12 cellular contexts compared by ENCODE assay signal in the genomic region with DNA sequence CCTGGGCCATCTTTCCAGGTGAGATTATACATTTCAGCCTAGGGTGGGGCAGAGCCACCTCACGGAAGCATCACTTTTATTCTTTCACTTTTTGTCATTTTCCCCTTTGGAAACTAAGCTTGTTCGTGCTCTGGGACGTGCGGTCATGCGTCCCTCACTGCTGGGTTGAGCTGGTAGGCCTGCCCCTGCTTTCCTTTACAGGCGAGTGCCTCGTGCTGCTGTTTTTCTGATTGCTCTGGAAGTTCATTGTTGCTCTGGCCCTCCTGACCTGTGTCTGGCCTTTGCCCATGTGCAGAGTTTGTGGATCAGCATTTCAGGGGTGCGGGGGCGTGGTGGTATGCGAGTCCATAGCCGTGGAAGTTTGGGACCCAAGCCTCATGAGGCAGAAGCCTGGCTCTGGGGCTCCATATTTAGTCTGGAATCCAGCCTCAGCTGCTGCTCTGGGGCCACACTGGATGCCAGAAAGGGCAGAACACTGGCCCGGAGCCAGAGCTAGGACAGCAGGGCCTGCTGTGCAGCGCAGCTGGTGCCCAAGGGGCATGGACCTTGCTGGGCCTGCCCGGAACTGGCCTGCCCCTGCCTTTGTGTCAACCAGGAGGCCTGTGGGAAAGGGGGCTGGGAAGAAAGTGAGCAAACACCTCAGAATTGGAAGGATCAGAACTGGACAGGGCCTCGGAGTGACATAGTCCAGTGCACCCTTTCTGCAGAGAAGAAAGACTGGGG. TPM values are rescaled to one million over a fixed set of nuclear protein-coding genes. Genes with fewer than 3 reads are reported as not detected.
DNase-seq lines count a peak whose midpoint lies in the region; ATAC-seq and TF ChIP-seq lines count a peak whose summit lies in the region.
"Had no signal": no experiment of that assay in that cellular context is flagged by ENCODE, and none has a peak within 500 bp of the region (broad histone marks: within the 10 kb centered on the region; RNA-seq: fewer than 3 reads in every experiment).

No MANE protein-coding gene starts in this region.

- no peak for TF ChIP-seq CTCF in osteocyte (IDR thresholded peaks at IDR 0.05)

- peak overlapping the region; percentile 85 for H3K27ac Mint-ChIP-seq in osteocyte (ENCODE audit: unreplicated experiment)
- H3K27ac Mint-ChIP-seq: activated T-helper 1 cell treated with anti-CD3 and anti-CD28 coated beads, Interleukin-12 subunit alpha, Interleukin-12 subunit beta, Interleukin-2, Interleukin-4 antibody, amounts not matched to agents 30 ng/mL and 10 ng/mL and 1 ng/mL, durations not matched to agents 14 hours and 24 hours and 36 hours had no signal

- no peak overlapping the region for H3K4me3 Mint-ChIP-seq in osteocyte (ENCODE audit: unreplicated experiment)
- H3K4me3 Mint-ChIP-seq: activated T-helper 1 cell treated with anti-CD3 and anti-CD28 coated beads, Interleukin-12 subunit alpha, Interleukin-12 subunit beta, Interleukin-2, Interleukin-4 antibody, amounts not matched to agents 30 ng/mL and 10 ng/mL and 1 ng/mL, durations not matched to agents 14 hours and 24 hours and 36 hours had no signal

- DNase-seq in A172 (ENCODE audit: low spot score) (peak; percentile 16), left cardiac atrium (peak; percentile 73), osteocyte (ENCODE audit: extremely low spot score, unreplicated experiment) (no peak)
- DNase-seq in activated CD4-positive, alpha-beta T cell treated with anti-CD3 and anti-CD28 coated beads for 4 hours = no peak
- no peak for DNase-seq in stimulated activated CD4-positive, alpha-beta T cell treated with anti-CD3 and anti-CD28 coated beads, Interleukin-4, amount 100 ng/mL, for 1 hour
- DNase-seq: colonic mucosa, NCI-H1436 treated with DMSO at 0.1 percent for 48 hours, OCI-M1 had no signal

- no peaks in the 10 kb centered on the region for H3K9me3 Mint-ChIP-seq in osteocyte (ENCODE audit: unreplicated experiment)
- H3K9me3 Mint-ChIP-seq: activated T-helper 1 cell treated with anti-CD3 and anti-CD28 coated beads, Interleukin-12 subunit alpha, Interleukin-12 subunit beta, Interleukin-2, Interleukin-4 antibody, amounts not matched to agents 30 ng/mL and 10 ng/mL and 1 ng/mL, durations not matched to agents 14 hours and 24 hours and 36 hours had no signal

- ATAC-seq in SK-N-SH treated with all-trans-retinoic acid at 6 μM for 48 hours = peak; percentile 57
- peak; percentile 76 to 78 for ATAC-seq in left cardiac atrium
- no peak for ATAC-seq in HG03571 (IDR thresholded peaks at IDR 0.05; ENCODE audit: unreplicated experiment)
- no peak for ATAC-seq in GM18868 (IDR thresholded peaks at IDR 0.05; ENCODE audit: unreplicated experiment)

- peaks cover 19% of the 10 kb centered on the region for H3K36me3 Mint-ChIP-seq in osteocyte (ENCODE audit: unreplicated experiment)

- H3K27me3 Mint-ChIP-seq in osteocyte (ENCODE audit: unreplicated experiment) = no peaks in the 10 kb centered on the region

- intact Hi-C loops in left cardiac atrium (cut with DNase I) = loop anchor here in 1 of 2 donors (5.0 kb wide), 1 partner anchor 43 kb away; no protein-coding TSS in a partner anchor

- peaks cover 71% of the 10 kb centered on the region for H3K4me1 Mint-ChIP-seq in osteocyte (ENCODE audit: unreplicated experiment)

TF ChIP-seq in SK-N-SH treated with all-trans-retinoic acid at 6 μM for 48 hours, 23 proteins besides CTCF, POLR2A, EP300 and RAD21:
- TF ChIP-seq, protein P1, sequence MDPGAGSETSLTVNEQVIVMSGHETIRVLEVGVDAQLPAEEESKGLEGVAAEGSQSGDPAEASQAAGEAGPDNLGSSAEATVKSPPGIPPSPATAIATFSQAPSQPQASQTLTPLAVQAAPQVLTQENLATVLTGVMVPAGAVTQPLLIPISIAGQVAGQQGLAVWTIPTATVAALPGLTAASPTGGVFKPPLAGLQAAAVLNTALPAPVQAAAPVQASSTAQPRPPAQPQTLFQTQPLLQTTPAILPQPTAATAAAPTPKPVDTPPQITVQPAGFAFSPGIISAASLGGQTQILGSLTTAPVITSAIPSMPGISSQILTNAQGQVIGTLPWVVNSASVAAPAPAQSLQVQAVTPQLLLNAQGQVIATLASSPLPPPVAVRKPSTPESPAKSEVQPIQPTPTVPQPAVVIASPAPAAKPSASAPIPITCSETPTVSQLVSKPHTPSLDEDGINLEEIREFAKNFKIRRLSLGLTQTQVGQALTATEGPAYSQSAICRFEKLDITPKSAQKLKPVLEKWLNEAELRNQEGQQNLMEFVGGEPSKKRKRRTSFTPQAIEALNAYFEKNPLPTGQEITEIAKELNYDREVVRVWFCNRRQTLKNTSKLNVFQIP (CRISPR knock-in tag; IDR thresholded peaks at IDR 0.05; ENCODE audit: borderline replicate concordance, low read depth) = no peak
- TF ChIP-seq, protein P2, sequence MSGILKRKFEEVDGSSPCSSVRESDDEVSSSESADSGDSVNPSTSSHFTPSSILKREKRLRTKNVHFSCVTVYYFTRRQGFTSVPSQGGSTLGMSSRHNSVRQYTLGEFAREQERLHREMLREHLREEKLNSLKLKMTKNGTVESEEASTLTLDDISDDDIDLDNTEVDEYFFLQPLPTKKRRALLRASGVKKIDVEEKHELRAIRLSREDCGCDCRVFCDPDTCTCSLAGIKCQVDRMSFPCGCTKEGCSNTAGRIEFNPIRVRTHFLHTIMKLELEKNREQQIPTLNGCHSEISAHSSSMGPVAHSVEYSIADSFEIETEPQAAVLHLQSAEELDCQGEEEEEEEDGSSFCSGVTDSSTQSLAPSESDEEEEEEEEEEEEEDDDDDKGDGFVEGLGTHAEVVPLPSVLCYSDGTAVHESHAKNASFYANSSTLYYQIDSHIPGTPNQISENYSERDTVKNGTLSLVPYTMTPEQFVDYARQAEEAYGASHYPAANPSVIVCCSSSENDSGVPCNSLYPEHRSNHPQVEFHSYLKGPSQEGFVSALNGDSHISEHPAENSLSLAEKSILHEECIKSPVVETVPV (CRISPR knock-in tag; IDR thresholded peaks at IDR 0.05) = no peak
- TF ChIP-seq ZNF8 (CRISPR knock-in tag; IDR thresholded peaks at IDR 0.05) (no peak), CSDC2 (CRISPR knock-in tag; IDR thresholded peaks at IDR 0.05) (no peak), OSR1 (CRISPR knock-in tag; IDR thresholded peaks at IDR 0.05) (no peak)
- TF ChIP-seq, protein P3, sequence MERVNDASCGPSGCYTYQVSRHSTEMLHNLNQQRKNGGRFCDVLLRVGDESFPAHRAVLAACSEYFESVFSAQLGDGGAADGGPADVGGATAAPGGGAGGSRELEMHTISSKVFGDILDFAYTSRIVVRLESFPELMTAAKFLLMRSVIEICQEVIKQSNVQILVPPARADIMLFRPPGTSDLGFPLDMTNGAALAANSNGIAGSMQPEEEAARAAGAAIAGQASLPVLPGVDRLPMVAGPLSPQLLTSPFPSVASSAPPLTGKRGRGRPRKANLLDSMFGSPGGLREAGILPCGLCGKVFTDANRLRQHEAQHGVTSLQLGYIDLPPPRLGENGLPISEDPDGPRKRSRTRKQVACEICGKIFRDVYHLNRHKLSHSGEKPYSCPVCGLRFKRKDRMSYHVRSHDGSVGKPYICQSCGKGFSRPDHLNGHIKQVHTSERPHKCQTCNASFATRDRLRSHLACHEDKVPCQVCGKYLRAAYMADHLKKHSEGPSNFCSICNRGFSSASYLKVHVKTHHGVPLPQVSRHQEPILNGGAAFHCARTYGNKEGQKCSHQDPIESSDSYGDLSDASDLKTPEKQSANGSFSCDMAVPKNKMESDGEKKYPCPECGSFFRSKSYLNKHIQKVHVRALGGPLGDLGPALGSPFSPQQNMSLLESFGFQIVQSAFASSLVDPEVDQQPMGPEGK (CRISPR knock-in tag; IDR thresholded peaks at IDR 0.05; ENCODE audit: borderline replicate concordance) = no peak
TF ChIP-seq in SK-N-SH treated with all-trans-retinoic acid at 6 μM for 48 hours: peak in this region for 0.

RNA-seq across cellular contexts. Expression of a gene that starts 51.1 kb away (rescaled TPM):
- 9.8 and 23.8 TPM in 2 replicates for total RNA-seq in A172 (2014; rRNA removed; shearing (Covaris generic))
- 10 to 100 TPM; 64.9 to 70.6 TPM for total RNA-seq in left cardiac atrium
- total RNA-seq in osteocyte = 169 and 172 TPM in 2 replicates

Comparison
In these comparisons a context has a peak if more than half of its experiments do, and no peak if none do; other contexts are left out.
1. DNase-seq: peak in A172 (single experiment) and left cardiac atrium (single experiment); none in osteocyte (single experiment), activated CD4-positive, alpha-beta T cell treated with anti-CD3 and anti-CD28 coated beads for 4 hours (0 of 2) and stimulated activated CD4-positive, alpha-beta T cell treated with anti-CD3 and anti-CD28 coated beads, Interleukin-4, amount 100 ng/mL, for 1 hour (single experiment).
2. ATAC-seq: peak in SK-N-SH treated with all-trans-retinoic acid at 6 μM for 48 hours (single experiment) and left cardiac atrium (2 of 2); none in HG03571 (single experiment) and GM18868 (single experiment).